ENCODE assay signal across 8 cellular contexts in genomic region chr19:17076539-17076919, GRCh38.
A peak's percentile ranks its signal among the peaks of the same experiment; 100 is the strongest.
DNase-seq lines count a peak whose midpoint lies in the region; ATAC-seq, FAIRE-seq and TF ChIP-seq lines count a peak whose summit lies in the region.

No MANE protein-coding gene starts in this region.

- ATAC-seq in HG02678 (IDR thresholded peaks at IDR 0.05; ENCODE audit: unreplicated experiment) = no peak

- H3K27ac ChIP-seq in skin epidermis = peak overlapping the region in 20 of 21 experiments; percentile 79 to 95 (median 90)

- peak overlapping the region; percentile 88 for H3K4me3 ChIP-seq in AG10803 (ENCODE audit: low read length)
- H3K4me3 ChIP-seq in HFF-Myc (replicated peaks; ENCODE audit: low read depth, low read length) = peak overlapping the region; percentile 69
- H3K4me3 ChIP-seq in skin epidermis = peak overlapping the region; percentile 52 to 92 (median 75)

- TF ChIP-seq CTCF in AG10803 (conservative IDR thresholded peaks at IDR 0.05; ENCODE audit: low read length) (no peak), HFF-Myc (IDR thresholded peaks at IDR 0.05; ENCODE audit: low read depth, low read length, missing control alignments) (no peak)

- DNase-seq in AG10803 (ENCODE audit: low read depth) (peak; percentile 22), HFF-Myc (ENCODE audit: extremely low read depth, low read depth) (no peak), hepatic stellate cell (ENCODE audit: low spot score) (peak; percentile 48), urothelium cell line (ENCODE audit: low spot score) (no peak), epidermal melanocyte (ENCODE audit: insufficient read length, low spot score) (no peak)
- peak; percentile 13 for DNase-seq in activated effector memory CD4-positive, alpha-beta T cell treated with Interleukin-2 at 50 U/mL for 16 hours

- no peak for FAIRE-seq in urothelium cell line (lab: Jason Lieb, UNC)

Comparison
In these comparisons a context has a peak if more than half of its experiments do, and no peak if none do; other contexts are left out.
1. DNase-seq: peak in AG10803 (single experiment), activated effector memory CD4-positive, alpha-beta T cell treated with Interleukin-2 at 50 U/mL for 16 hours (single experiment) and hepatic stellate cell (single experiment); none in HFF-Myc (single experiment), urothelium cell line (single experiment) and epidermal melanocyte (single experiment).
2. Peak in every context shown above with its lines, with median percentiles within 50 percentile points of each other: H3K4me3 ChIP-seq.